23 cellular contexts compared by ENCODE assay signal in the genomic region with DNA sequence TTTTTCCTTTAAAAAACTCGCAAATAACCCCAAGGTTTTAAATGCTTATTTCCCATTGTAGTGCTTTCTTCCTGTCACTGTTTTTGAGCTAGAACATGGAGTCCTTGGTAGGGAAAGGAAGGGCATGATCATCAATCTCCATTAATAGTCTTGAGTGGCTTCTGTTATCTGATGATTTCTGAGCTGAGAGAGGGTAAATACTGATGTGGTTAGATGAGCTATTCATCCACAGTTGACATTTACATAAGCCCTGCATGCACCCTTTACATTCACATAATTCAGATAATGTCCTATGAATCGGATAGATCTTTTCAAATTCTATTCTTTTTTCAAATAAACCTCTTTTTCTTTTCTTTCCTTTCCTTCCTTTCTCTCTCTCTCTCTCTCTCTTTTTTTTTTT.
"Had no signal": no experiment of that assay in that cellular context is flagged by ENCODE, and none has a peak within 500 bp of the region (broad histone marks: within the 10 kb centered on the region; RNA-seq: fewer than 3 reads in every experiment).

No MANE protein-coding gene starts in this region.

- H3K27ac Mint-ChIP-seq: activated CD4-positive, alpha-beta T cell treated with anti-CD3 and anti-CD28 coated beads, Interleukin-2, amount 10 ng/mL, durations not matched to agents 7 days and 5 days; activated CD8-positive, alpha-beta T cell treated with anti-CD3 and anti-CD28 coated beads, Interleukin-2, amount 10 ng/mL, durations not matched to agents 7 days and 5 days; activated naive CD8-positive, alpha-beta T cell treated with anti-CD3 and anti-CD28 coated beads, Interleukin-2, amount 50 U/mL, for 24 hours; activated T-helper 1 cell treated with anti-CD3 and anti-CD28 coated beads, Interleukin-12 subunit alpha, Interleukin-12 subunit beta, Interleukin-2, Interleukin-4 antibody, amounts not matched to agents 30 ng/mL and 10 ng/mL and 1 ng/mL, durations not matched to agents 14 hours and 24 hours and 36 hours; stimulated activated memory B cell treated with anti-CD40 and anti-IgM and Interleukin-4, amounts not matched to agents 10 μg/mL and 1 μg/mL and 100 μg/mL, for 72 hours had no signal

- H3K4me1 Mint-ChIP-seq: activated CD4-positive, alpha-beta T cell treated with anti-CD3 and anti-CD28 coated beads, Interleukin-2, amount 10 ng/mL, durations not matched to agents 7 days and 5 days; activated naive CD8-positive, alpha-beta T cell treated with anti-CD3 and anti-CD28 coated beads, Interleukin-2, amount 50 U/mL, for 24 hours; naive B cell; stimulated activated memory B cell treated with anti-CD40 and anti-IgM and Interleukin-4, amounts not matched to agents 10 μg/mL and 1 μg/mL and 100 μg/mL, for 72 hours had no signal

- DNase-seq: activated CD4-positive, alpha-beta T cell treated with anti-CD3 and anti-CD28 coated beads, Interleukin-2, amount 10 ng/mL, durations not matched to agents 7 days and 5 days; activated CD4-positive, CD25-positive, alpha-beta regulatory T cell treated with anti-CD3 and anti-CD28 coated beads, Interleukin-2, amount 50 U/mL, for 72 hours; activated CD8-positive, alpha-beta T cell treated with anti-CD3 and anti-CD28 coated beads, Interleukin-2, amount 10 ng/mL, durations not matched to agents 7 days and 5 days; activated gamma-delta T cell; activated naive CD4-positive, alpha-beta T cell treated with anti-CD3 and anti-CD28 coated beads, Interleukin-2, amount 50 U/mL, for 16 hours; activated naive CD8-positive, alpha-beta T cell treated with anti-CD3 and anti-CD28 coated beads, Interleukin-2, amount 50 U/mL, for 24 hours; anterior cingulate cortex; body of pancreas; dermis blood vessel endothelial cell; effector CD8-positive, alpha-beta T cell; foreskin keratinocyte; kidney; lower lobe of right lung; naive B cell; occipital lobe; posterior cingulate gyrus; small intestine; stimulated activated CD4-positive, alpha-beta T cell treated with anti-CD3 and anti-CD28 coated beads, Interleukin-15, amount 100 ng/mL, for 24 hours; transverse colon; WERI-Rb-1 had no signal

- ATAC-seq: activated CD8-positive, alpha-beta T cell treated with anti-CD3 and anti-CD28 coated beads, Interleukin-2, amount 10 ng/mL, durations not matched to agents 7 days and 5 days; activated naive CD8-positive, alpha-beta T cell treated with anti-CD3 and anti-CD28 coated beads, Interleukin-2, amount 50 U/mL, for 24 hours; body of pancreas; foreskin keratinocyte; lower lobe of right lung; sciatic nerve; stimulated activated memory B cell treated with anti-CD40 and anti-IgM and Interleukin-4, amounts not matched to agents 10 μg/mL and 1 μg/mL and 100 μg/mL, for 72 hours had no signal

- H3K4me3 Mint-ChIP-seq: activated CD4-positive, alpha-beta T cell treated with anti-CD3 and anti-CD28 coated beads, Interleukin-2, amount 10 ng/mL, durations not matched to agents 7 days and 5 days; activated CD8-positive, alpha-beta T cell treated with anti-CD3 and anti-CD28 coated beads, Interleukin-2, amount 10 ng/mL, durations not matched to agents 7 days and 5 days; activated naive CD8-positive, alpha-beta T cell treated with anti-CD3 and anti-CD28 coated beads, Interleukin-2, amount 50 U/mL, for 24 hours; activated T-helper 1 cell treated with anti-CD3 and anti-CD28 coated beads, Interleukin-12 subunit alpha, Interleukin-12 subunit beta, Interleukin-2, Interleukin-4 antibody, amounts not matched to agents 30 ng/mL and 10 ng/mL and 1 ng/mL, durations not matched to agents 14 hours and 24 hours and 36 hours; naive B cell; stimulated activated memory B cell treated with anti-CD40 and anti-IgM and Interleukin-4, amounts not matched to agents 10 μg/mL and 1 μg/mL and 100 μg/mL, for 72 hours had no signal

- H3K9me3 Mint-ChIP-seq: activated CD4-positive, alpha-beta T cell treated with anti-CD3 and anti-CD28 coated beads, Interleukin-2, amount 10 ng/mL, durations not matched to agents 7 days and 5 days; activated naive CD8-positive, alpha-beta T cell treated with anti-CD3 and anti-CD28 coated beads, Interleukin-2, amount 50 U/mL, for 24 hours; activated T-helper 1 cell treated with anti-CD3 and anti-CD28 coated beads, Interleukin-12 subunit alpha, Interleukin-12 subunit beta, Interleukin-2, Interleukin-4 antibody, amounts not matched to agents 30 ng/mL and 10 ng/mL and 1 ng/mL, durations not matched to agents 14 hours and 24 hours and 36 hours; naive B cell; stimulated activated memory B cell treated with anti-CD40 and anti-IgM and Interleukin-4, amounts not matched to agents 10 μg/mL and 1 μg/mL and 100 μg/mL, for 72 hours had no signal

- H3K36me3 Mint-ChIP-seq: naive B cell; stimulated activated memory B cell treated with anti-CD40 and anti-IgM and Interleukin-4, amounts not matched to agents 10 μg/mL and 1 μg/mL and 100 μg/mL, for 72 hours had no signal
